8 cellular contexts compared by ENCODE assay signal in the genomic region with DNA sequence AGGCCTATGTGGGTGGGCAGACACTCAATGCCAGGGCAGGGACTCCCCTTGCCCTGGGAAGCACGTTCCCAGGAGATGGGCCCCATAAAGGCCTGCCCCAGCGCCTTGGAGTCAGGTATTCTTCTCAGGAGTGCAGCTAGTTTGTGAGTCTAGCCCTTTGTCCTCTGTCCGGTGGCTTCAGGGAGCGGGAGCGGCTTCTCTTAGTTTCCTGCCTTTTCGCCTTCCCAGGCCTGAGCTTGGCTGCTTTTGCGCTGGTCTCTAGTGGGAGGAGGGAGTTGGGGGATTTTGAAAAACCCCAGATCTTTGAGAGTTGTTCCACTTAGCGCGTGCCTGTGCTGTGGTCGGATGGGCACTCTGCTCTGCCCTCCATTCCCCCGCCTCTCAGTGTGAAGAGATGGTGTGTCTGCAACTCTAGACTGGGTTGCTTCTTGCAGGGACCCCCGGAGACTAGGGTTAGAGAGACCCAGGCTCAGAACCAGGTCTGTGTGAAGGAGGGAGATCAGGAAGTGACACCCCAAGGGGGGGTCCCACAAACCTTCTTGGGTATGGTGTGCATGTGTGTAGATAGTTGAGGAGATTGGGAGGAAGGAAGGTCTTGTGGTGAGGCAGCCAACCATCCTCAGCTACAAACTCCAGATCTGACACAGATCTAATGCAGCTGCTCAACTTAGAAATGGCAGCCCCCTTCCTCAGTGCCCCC. TPM values are rescaled to one million over a fixed set of nuclear protein-coding genes. Genes with fewer than 3 reads are reported as not detected.
A peak's percentile ranks its signal among the peaks of the same experiment; 100 is the strongest.
DNase-seq lines count a peak whose midpoint lies in the region; ATAC-seq and TF ChIP-seq lines count a peak whose summit lies in the region.

No MANE protein-coding gene starts in this region.

- intact Hi-C loops in OCI-LY7 (cut with micrococcal nuclease; ENCODE audit: unreplicated experiment), result loop anchor here (5.0 kb wide), 1 partner anchor 554 kb away; no protein-coding TSS in a partner anchor
- intact Hi-C loops in breast epithelium (cut with DNase I; ENCODE audit: low total_unique reads), result no loop called here

- peaks cover 56% of the 10 kb centered on the region for H4K20me1 ChIP-seq in DND-41 (ENCODE audit: insufficient read depth, low read length)
- peaks cover 13% of the 10 kb centered on the region; the same call in 1 of the 2 replicates for H4K20me1 ChIP-seq in OCI-LY7 (ENCODE audit: insufficient read depth, low read length)

- H3K9me2 ChIP-seq in OCI-LY7 (ENCODE audit: insufficient read depth, low read length), result no peaks in the 10 kb centered on the region

- H3K4me1 ChIP-seq in DND-41 (ENCODE audit: insufficient read depth, low read length) (peaks cover 70% of the 10 kb centered on the region), OCI-LY7 (ENCODE audit: insufficient read depth, low read length, poor library complexity, severe bottlenecking) (peaks cover 76% of the 10 kb centered on the region), breast epithelium (peaks cover 15 to 22% of the 10 kb centered on the region in 2 donors), liver (ENCODE audit: control insufficient read depth in 4 of 4, insufficient read depth in 4 of 4, low read length in 3 of 4) (peaks cover 0 to 27% (median 13%) of the 10 kb centered on the region in 4 donors)

- DNase-seq in DND-41 (peak; percentile 86), OCI-LY7 (ENCODE audit: low spot score) (peak; percentile 30), breast epithelium (ENCODE audit: low spot score in 2 of 2) (no peak), NCI-H2171 (lab: John Stamatoyannopoulos, UW) (no peak)

- H3K79me2 ChIP-seq in DND-41 (ENCODE audit: insufficient read depth, low read length) (peaks cover 68% of the 10 kb centered on the region), OCI-LY7 (ENCODE audit: insufficient read depth, low read depth, low read length) (peaks cover 62% of the 10 kb centered on the region)

- H3K4me2 ChIP-seq in DND-41 (ENCODE audit: insufficient read depth, low read length) (peak overlapping the region; percentile 89), OCI-LY7 (ENCODE audit: low read length) (peak overlapping the region; percentile 81)

- no peak for TF ChIP-seq RAD21 in liver (IDR thresholded peaks at IDR 0.05)

- H3K27me3 ChIP-seq in DND-41 (ENCODE audit: insufficient read depth, low read length, poor library complexity), result no peaks in the 10 kb centered on the region
- H3K27me3 ChIP-seq in breast epithelium, result no peaks in the 10 kb centered on the region
- no peaks in the 10 kb centered on the region for H3K27me3 ChIP-seq in liver (ENCODE audit: control insufficient read depth in 4 of 4, insufficient read depth in 4 of 4, low read length in 3 of 4)

- no peak for TF ChIP-seq POLR2A in breast epithelium (IDR thresholded peaks at IDR 0.05)

- WGBS in liver, result 61% methylated on average over 12 of the region's 12 CpGs

- CTCF ChIA-PET in OCI-LY7 (lab: Charles Lee; ENCODE audit: unreplicated experiment), result no interaction called here

- H3K9ac ChIP-seq in DND-41 (ENCODE audit: low read depth, low read length) (peak overlapping the region; percentile 98), liver (ENCODE audit: low read depth in 1 of 2, low read length in 2 of 2) (peak overlapping the region; percentile 2 to 85)

- TF ChIP-seq CTCF in DND-41 (IDR thresholded peaks at IDR 0.05; ENCODE audit: borderline replicate concordance, extremely low read depth, low read length, poor library complexity, severe bottlenecking) (no peak), OCI-LY7 (conservative IDR thresholded peaks at IDR 0.05; ENCODE audit: low read length) (no peak), breast epithelium (IDR thresholded peaks at IDR 0.05) (no peak), liver (IDR thresholded peaks at IDR 0.05; ENCODE audit: low read depth, low read length, missing input control) (no peak)

- H3K9me3 ChIP-seq in DND-41 (ENCODE audit: insufficient read depth, low read length, severe bottlenecking) (no peaks in the 10 kb centered on the region), OCI-LY7 (ENCODE audit: low read length) (no peaks in the 10 kb centered on the region), breast epithelium (no peaks in the 10 kb centered on the region), liver (ENCODE audit: control insufficient read depth in 4 of 4, low read length in 3 of 4) (no peaks in the 10 kb centered on the region)

- BruUV-seq in OCI-LY7 (replicated peaks; lab: Mats Ljungman, UMichigan), result no TSS peak

- H3K36me3 ChIP-seq in DND-41 (ENCODE audit: insufficient read depth, low read length), result peaks cover 40% of the 10 kb centered on the region
- no peaks in the 10 kb centered on the region for H3K36me3 ChIP-seq in OCI-LY7 (ENCODE audit: insufficient read depth, low read length)
- no peaks in the 10 kb centered on the region for H3K36me3 ChIP-seq in breast epithelium
- H3K36me3 ChIP-seq in liver (ENCODE audit: control insufficient read depth in 4 of 4, insufficient read depth in 3 of 4, low read depth in 1 of 4, low read length in 3 of 4), result no peaks in the 10 kb centered on the region

- ATAC-seq in DND-41 (ENCODE audit: insufficient read depth, low read depth) (peak; percentile 62), GM18867 (IDR thresholded peaks at IDR 0.05; ENCODE audit: unreplicated experiment) (no peak), HG02588 (IDR thresholded peaks at IDR 0.05; ENCODE audit: unreplicated experiment) (no peak)

- peak overlapping the region; percentile 78 to 81 for H3K4me3 ChIP-seq in DND-41 (ENCODE audit: low read depth in 1 of 2, low read length in 2 of 2)
- H3K4me3 ChIP-seq in OCI-LY7 (ENCODE audit: low read depth, low read length, poor library complexity, severe bottlenecking), result peak overlapping the region; percentile 74
- H3K4me3 ChIP-seq in breast epithelium, result peak overlapping the region; percentile 80 to 91 (median 86)
- H3K4me3 ChIP-seq in liver (ENCODE audit: low read depth in 1 of 3, low read length in 3 of 3), result peak overlapping the region; percentile 45 to 90 (median 72)

- POLR2A ChIA-PET in OCI-LY7 (lab: Charles Lee), result interaction anchor here (0.6 to 1.2 kb wide), 3 partner anchors 9 to 158 kb away, joined by 3 to 5 read pairs (median 3); no protein-coding TSS in a partner anchor

- H2AFZ ChIP-seq in DND-41 (ENCODE audit: low read depth, low read length) (peak overlapping the region; percentile 11; the same call in 1 of the 2 replicates), OCI-LY7 (ENCODE audit: low read length) (no peak overlapping the region)

- H3K27ac ChIP-seq in DND-41 (ENCODE audit: low read length), result peak overlapping the region; percentile 92
- peak overlapping the region; percentile 73 for H3K27ac ChIP-seq in OCI-LY7 (ENCODE audit: low read depth, low read length, poor library complexity, severe bottlenecking)
- H3K27ac ChIP-seq in breast epithelium, result peak overlapping the region; percentile 94 to 98
- peak overlapping the region; percentile 80 to 92 for H3K27ac ChIP-seq in liver (ENCODE audit: low read depth in 1 of 2, low read length in 2 of 2)
- H3K27ac ChIP-seq in temporal lobe (ENCODE audit: low read depth, low read length), result peak overlapping the region; percentile 68

TF ChIP-seq in liver, 16 proteins besides CTCF, POLR2A, EP300 and RAD21:
- TF ChIP-seq JUND (IDR thresholded peaks at IDR 0.05) (no peak), TAF1 (conservative IDR thresholded peaks at IDR 0.05) (no peak), EGR1 (IDR thresholded peaks at IDR 0.05; ENCODE audit: low read depth in 2 of 2) (no peak), HNF4A (conservative IDR thresholded peaks at IDR 0.05) (no peak), FOXA1 (IDR thresholded peaks at IDR 0.05) (no peak), GABPA (IDR thresholded peaks at IDR 0.05 in 1 of 2, conservative IDR thresholded peaks at IDR 0.05 in 1 of 2) (no peak), HNF4G (IDR thresholded peaks at IDR 0.05) (no peak), YY1 (IDR thresholded peaks at IDR 0.05) (no peak), SP1 (IDR thresholded peaks at IDR 0.05) (no peak), NR2F2 (IDR thresholded peaks at IDR 0.05) (no peak)
- TF ChIP-seq, protein P1, sequence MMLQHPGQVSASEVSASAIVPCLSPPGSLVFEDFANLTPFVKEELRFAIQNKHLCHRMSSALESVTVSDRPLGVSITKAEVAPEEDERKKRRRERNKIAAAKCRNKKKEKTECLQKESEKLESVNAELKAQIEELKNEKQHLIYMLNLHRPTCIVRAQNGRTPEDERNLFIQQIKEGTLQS (IDR thresholded peaks at IDR 0.05), result no peak

RNA-seq across cellular contexts. Expression of a gene that starts 1.3 kb away (rescaled TPM):
- 92.6 and 103 TPM in 2 replicates for total RNA-seq in OCI-LY7 (2014; rRNA removed; shearing (Covaris generic))
- total RNA-seq in OCI-LY7 (2022) (121 TPM in 2 replicates), breast epithelium (100 to 1,000 TPM in 1 of 3 donors, 10 to 100 TPM in 2; 88.5 to 132 (median 92.3) TPM), liver (10 to 100 TPM; 25.8 to 30.4 TPM), temporal lobe (82.1 TPM)
- 1 to 10 TPM; 2.0 to 6.3 TPM for polyA plus RNA-seq in liver

Comparison
In these comparisons a context has a peak if more than half of its experiments do, and no peak if none do; other contexts are left out.
1. DNase-seq: peak in DND-41 (single experiment) and OCI-LY7 (single experiment); none in breast epithelium (0 of 2) and NCI-H2171 (single experiment).
2. Peak in every context shown above with its lines, with median percentiles within 50 percentile points of each other: H3K27ac ChIP-seq and H3K4me3 ChIP-seq.